In genomic region chr16:55655381-55655708, GRCh38 we compare ENCODE assay signal across 21 cellular contexts. TPM values are rescaled to one million over a fixed set of nuclear protein-coding genes. Genes with fewer than 3 reads are reported as not detected.
DNase-seq lines count a peak whose midpoint lies in the region; ATAC-seq, FAIRE-seq and TF ChIP-seq lines count a peak whose summit lies in the region.
"Had no signal": no experiment of that assay in that cellular context is flagged by ENCODE, and none has a peak within 500 bp of the region (broad histone marks: within the 10 kb centered on the region; RNA-seq: fewer than 3 reads in every experiment).

No MANE protein-coding gene starts in this region.

- no peak overlapping the region for H2BK5ac ChIP-seq in H1 (ENCODE audit: low read depth, low read length)

- TF ChIP-seq CTCF in H1 (IDR thresholded peaks at IDR 0.05; ENCODE audit: control extremely low read depth in 1 of 3, insufficient read depth in 1 of 3, low read depth in 1 of 3, low read length in 3 of 3) (no peak), suprapubic skin (IDR thresholded peaks at IDR 0.05) (no peak)

- peak overlapping the region; percentile 45 to 76 (median 54) for H3K4me3 ChIP-seq in H1 (ENCODE audit: extremely low read depth in 1 of 4, insufficient read depth in 2 of 4, low read depth in 3 of 4, low read length in 4 of 4)
- H3K4me3 ChIP-seq in iPS-18c (ENCODE audit: insufficient read depth, low read depth, low read length) = peak overlapping the region; percentile 61
- peak overlapping the region; percentile 50 for H3K4me3 ChIP-seq in suprapubic skin
- H3K4me3 ChIP-seq: BLaER1, HAP-1, PC-9 had no signal

- WGBS in H1 (ENCODE audit: extremely low coverage in 1 of 2, insufficient coverage in 1 of 2, insufficient read length in 1 of 2, insufficient replicate concordance in 2 of 2, low coverage in 1 of 2, low lambda C conversion rate in 2 of 2, missing lambda C conversion rate in 1 of 2), 2 experiments = 26% methylated on average over 12 of the region's 12 CpGs; no CpG with 5 or more reads in 1 of the 2 experiments
- WGBS in suprapubic skin = 58% methylated on average over 2 of the region's 12 CpGs

- H3K4me1 ChIP-seq in H1 (replicated peaks in 1 of 4; ENCODE audit: control insufficient read depth in 3 of 4, insufficient read depth in 4 of 4, low read length in 3 of 4) (peaks cover 0 to 3% (median 1%) of the 10 kb centered on the region in 4 experiments; a peak in 4 of 7 replicates), suprapubic skin (peaks cover 22% of the 10 kb centered on the region)
- H3K4me1 ChIP-seq: BLaER1, HAP-1 had no signal

- CTCF ChIA-PET in H1 (lab: Charles Lee; ENCODE audit: partially characterized antibody) = interaction anchor here (3.8 to 7.7 kb wide), 2 partner anchors 47 to 189 kb away, joined by 25 to 94 read pairs; no protein-coding TSS in a partner anchor

- no peak for TF ChIP-seq EP300 in H1 (IDR thresholded peaks at IDR 0.05; ENCODE audit: borderline replicate concordance in 1 of 2, low read depth in 2 of 2, low read length in 2 of 2)
- no peak for TF ChIP-seq EP300 in suprapubic skin (IDR thresholded peaks at IDR 0.05)

- intact Hi-C loops in cardiac septum (cut with DNase I) = no loop called here
- intact Hi-C loops in Right ventricle myocardium inferior (cut with DNase I) = no loop called here

- peak; percentile 61 for DNase-seq in cardiac septum (ENCODE audit: low spot score)
- no peak for DNase-seq in Right ventricle myocardium inferior (ENCODE audit: missing footprints)
- DNase-seq in H1 (ENCODE audit: low read depth in 1 of 2, low spot score in 2 of 2) = no peak
- peak in 1 of 2 donors; percentile 58 for DNase-seq in suprapubic skin (ENCODE audit: low spot score in 2 of 2)
- DNase-seq in NCI-H2171 (lab: John Stamatoyannopoulos, UW) = no peak
- no peak for DNase-seq in NCI-H1694 treated with DMSO at 0.1 percent for 48 hours (lab: John Stamatoyannopoulos, UW)
- no peak for DNase-seq in NCI-H526 treated with DMSO at 0.1 percent for 48 hours (lab: John Stamatoyannopoulos, UW)
- DNase-seq: activated CD4-positive, alpha-beta memory T cell treated with anti-CD3 and anti-CD28 coated beads, Interleukin-2, amount 10 ng/mL, durations not matched to agents 7 days and 5 days; activated naive CD4-positive, alpha-beta T cell treated with Interleukin-2 at 50 U/mL for 16 hours; activated T-cell treated with anti-CD3 and anti-CD28 coated beads, Interleukin-2, amount 50 U/mL, for 1 hour; aorta; cerebellar nuclear complex; NCI-H2171 treated with DMSO at 0.1 percent for 48 hours; PC-9 had no signal

- peaks cover 0 to 3% of the 10 kb centered on the region in 2 experiments for H4K20me1 ChIP-seq in H1 (replicated peaks in 1 of 2; ENCODE audit: control insufficient read depth in 1 of 2, insufficient read depth in 2 of 2, low read length in 2 of 2)
- H4K20me1 ChIP-seq: BLaER1 had no signal

- no peak overlapping the region for H4K5ac ChIP-seq in H1 (ENCODE audit: insufficient read length, low read depth, low read length)

- no peak overlapping the region for H2BK20ac ChIP-seq in H1 (ENCODE audit: low read length)

- no peak overlapping the region for H2BK12ac ChIP-seq in H1 (ENCODE audit: low read depth, low read length)

- no peak for TF ChIP-seq RAD21 in H1 (IDR thresholded peaks at IDR 0.05 in 1 of 2, conservative IDR thresholded peaks at IDR 0.05 in 1 of 2; ENCODE audit: low read depth in 2 of 2, low read length in 2 of 2)

- H3K9me3 ChIP-seq in H1 (ENCODE audit: insufficient read depth in 2 of 2, low read depth in 1 of 2, low read length in 1 of 2) = no peaks in the 10 kb centered on the region
- H3K9me3 ChIP-seq in iPS-18c (ENCODE audit: control insufficient read depth, insufficient read depth, low read length) = peaks cover 4% of the 10 kb centered on the region
- H3K9me3 ChIP-seq in suprapubic skin = no peaks in the 10 kb centered on the region
- H3K9me3 ChIP-seq: HAP-1 had no signal

- H3K23ac ChIP-seq in H1 (ENCODE audit: insufficient read length) = no peak overlapping the region

- FAIRE-seq in H1 (lab: Jason Lieb, UNC) = no peak

- peak overlapping the region; percentile 93 to 99 for H3K4me2 ChIP-seq in H1 (ENCODE audit: insufficient read depth in 1 of 2, low read depth in 2 of 2, low read length in 2 of 2)
- H3K4me2 ChIP-seq: BLaER1, PC-9 had no signal

- H3K27ac ChIP-seq in H1 (ENCODE audit: low read depth, low read length) (no peak overlapping the region), suprapubic skin (no peak overlapping the region)
- H3K27ac ChIP-seq: BLaER1, PC-9 had no signal

- no peak overlapping the region for H4K8ac ChIP-seq in H1 (ENCODE audit: extremely low read depth, insufficient read depth, low read length)

- no peak overlapping the region for H2BK120ac ChIP-seq in H1 (replicated peaks; ENCODE audit: low read depth, low read length)

- H2BK15ac ChIP-seq in H1 (ENCODE audit: low read length) = no peak overlapping the region

- no peaks in the 10 kb centered on the region for H3K79me2 ChIP-seq in H1 (ENCODE audit: control insufficient read depth in 1 of 2, insufficient read depth in 2 of 2, low read length in 2 of 2)

- no peak overlapping the region for H3K4ac ChIP-seq in H1 (replicated peaks; ENCODE audit: insufficient read length, low read depth, low read length)

- POLR2A ChIA-PET in H1 (lab: Charles Lee; ENCODE audit: partially characterized antibody) = no interaction called here

- no peak overlapping the region for H4K91ac ChIP-seq in H1 (replicated peaks; ENCODE audit: insufficient read length, low read length)

- H3K18ac ChIP-seq in H1 (ENCODE audit: extremely low read depth, low read length) = no peak overlapping the region

- H2AK5ac ChIP-seq in H1 (ENCODE audit: low read depth, low read length) = no peak overlapping the region

- no peak overlapping the region for H3K56ac ChIP-seq in H1 (replicated peaks; ENCODE audit: insufficient read length, low read depth, low read length)

- H3K79me1 ChIP-seq in H1 (ENCODE audit: low read depth, low read length) = no peaks in the 10 kb centered on the region

- TF ChIP-seq POLR2A in H1 (IDR thresholded peaks at IDR 0.05; ENCODE audit: control extremely low read depth in 1 of 2, low read depth in 2 of 2, low read length in 2 of 2) (no peak), suprapubic skin (IDR thresholded peaks at IDR 0.05) (no peak)

- H3K27me3 ChIP-seq in H1 (replicated peaks in 1 of 4; ENCODE audit: control insufficient read depth in 3 of 4, extremely low read depth in 1 of 4, insufficient read depth in 3 of 4, low read length in 3 of 4) (peaks cover 38 to 66% (median 51%) of the 10 kb centered on the region in 4 experiments), suprapubic skin (peaks cover 54% of the 10 kb centered on the region)
- H3K27me3 ChIP-seq: BLaER1 had no signal

- H3K23me2 ChIP-seq in H1 (ENCODE audit: low read depth, low read length) = peaks cover 16% of the 10 kb centered on the region

- H3K36me3 ChIP-seq in H1 (ENCODE audit: control insufficient read depth in 2 of 4, insufficient read depth in 4 of 4, low read length in 3 of 4) (no peaks in the 10 kb centered on the region), suprapubic skin (no peaks in the 10 kb centered on the region)
- H3K36me3 ChIP-seq: BLaER1, HAP-1 had no signal

- no peak overlapping the region for H2AFZ ChIP-seq in H1 (ENCODE audit: low read length)
- H2AFZ ChIP-seq: PC-9 had no signal

- no peak for ATAC-seq in Right ventricle myocardium inferior
- ATAC-seq: stimulated activated memory B cell treated with anti-CD40 and anti-IgM and Interleukin-4, amounts not matched to agents 10 μg/mL and 1 μg/mL and 100 μg/mL, for 72 hours had no signal

- H3K14ac ChIP-seq in H1 (ENCODE audit: insufficient read length) = no peak overlapping the region

- H3K9ac ChIP-seq in H1 (replicated peaks in 1 of 4; ENCODE audit: extremely low read depth in 1 of 4, low read depth in 3 of 4, low read length in 3 of 4) = no peak overlapping the region; a peak in 1 of 7 replicates
- H3K9ac ChIP-seq: BLaER1 had no signal

TF ChIP-seq in H1, 55 proteins besides CTCF, POLR2A, EP300 and RAD21:
- TF ChIP-seq NRF1 (IDR thresholded peaks at IDR 0.05; ENCODE audit: low read depth, low read length) = no peak
- TF ChIP-seq EZH2 (IDR thresholded peaks at IDR 0.05; ENCODE audit: low read depth, low read length, severe bottlenecking) = peak; percentile 12
- peak; percentile 60; the same call in 1 of the 2 replicates for TF ChIP-seq SUZ12 (IDR thresholded peaks at IDR 0.05; ENCODE audit: low read length)
TF ChIP-seq in H1: peak in this region for 2.

RNA-seq across cellular contexts. Expression of gene SLC6A2, which starts 0.4 kb away (rescaled TPM):
- total RNA-seq in cardiac septum (not detected), Right ventricle myocardium inferior (not detected), suprapubic skin (10 to 100 TPM; 18.4 to 30.2 (median 23.0) TPM)
- 0.40 TPM in 1 of 2 replicates, not detected in the other for total RNA-seq in H1 (2021; fragmentation: NEBNext Ultra II Directional; extraction: Animal tissue kit (Norgen Biotek cat#: 25700))
- polyA plus RNA-seq in H1 (2011; rRNA removed) = 0.25 and 0.35 TPM in 2 replicates
- polyA plus RNA-seq in H1 (2011; cell fraction: cytosol; rRNA removed) = 0.19 TPM
- polyA plus RNA-seq in H1 (2011; cell fraction: nucleus; rRNA removed) = 0.44 TPM
- 0.06 to 0.28 TPM (median 0.15 TPM) in 4 replicates for polyA plus RNA-seq in H1 (2012, experiment 1 of 2)
- 0.29 TPM for polyA plus RNA-seq in H1 (2012, experiment 2 of 2)
- 0.18 TPM for polyA plus RNA-seq in H1 (2013, experiment 1 of 2)
- 0.13 TPM for polyA plus RNA-seq in H1 (2013, experiment 2 of 2)
- polyA minus RNA-seq in H1 (2011; rRNA and poly(A)+ RNA removed) = 0.41 and 0.59 TPM in 2 replicates
- not detected for polyA minus RNA-seq in H1 (2011; cell fraction: cytosol; rRNA and poly(A)+ RNA removed)
- not detected for polyA minus RNA-seq in H1 (2011; cell fraction: nucleus; rRNA and poly(A)+ RNA removed)
- total RNA-seq: activated CD4-positive, alpha-beta memory T cell treated with anti-CD3 and anti-CD28 coated beads, Interleukin-2, amount 10 ng/mL, durations not matched to agents 7 days and 5 days; fibroblast of villous mesenchyme; SK-MEL-5; T-helper 2 cell treated with Interferon-gamma antibody and Interleukin-4, amounts not matched to agents 100 ng/mL and 5 ng/mL, for 36 hours had no signal

Comparison
In these comparisons a context has a peak if more than half of its experiments do, and no peak if none do; other contexts are left out.
1. RNA of gene SLC6A2, which starts 0.4 kb away (total RNA-seq): 18.4 to 30.2 TPM in suprapubic skin; 0.40 TPM in H1, not detected in cardiac septum (single experiment) and not detected in Right ventricle myocardium inferior (single experiment); every median in the first group is over 10 times any median in the second.
2. Peak in every context shown above with its lines, with median percentiles within 50 percentile points of each other: H3K4me3 ChIP-seq.